23 cellular contexts compared by ENCODE assay signal in the genomic region with DNA sequence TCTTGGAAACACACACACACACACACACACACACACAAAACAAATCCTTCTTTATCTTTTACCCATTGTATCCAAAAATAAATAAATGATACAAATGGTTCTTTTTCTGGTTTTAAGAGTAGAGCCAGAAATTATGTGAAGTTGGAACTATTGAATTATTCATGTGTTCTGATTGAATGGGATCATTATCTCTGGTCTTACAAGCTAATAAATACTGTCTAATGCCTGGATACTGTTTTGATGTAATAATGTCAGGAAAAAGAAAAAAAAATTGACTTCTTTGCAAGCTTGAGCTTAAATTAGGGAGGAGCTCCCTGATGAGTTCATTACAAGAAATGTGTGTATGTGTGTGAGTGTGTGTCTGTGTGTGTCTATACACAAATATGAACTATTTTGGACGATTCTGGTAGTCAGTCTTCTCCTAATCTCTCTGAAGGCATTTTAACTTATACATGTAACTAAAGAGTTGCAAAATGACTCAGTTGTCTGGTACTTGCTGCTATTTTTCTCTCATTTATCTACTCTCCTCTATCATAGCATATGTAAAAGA.
"Had no signal": no experiment of that assay in that cellular context is flagged by ENCODE, and none has a peak within 500 bp of the region (broad histone marks: within the 10 kb centered on the region; RNA-seq: fewer than 3 reads in every experiment).

No MANE protein-coding gene starts in this region.

- H3K9me3 Mint-ChIP-seq: dendritic cell treated with granulocyte-macrophage colony-stimulating factor and Interleukin-4, amounts not matched to agents 40 ng/mL and 50 ng/mL, for 4 days; stimulated activated naive CD8-positive, alpha-beta T cell treated with anti-CD3 and anti-CD28 coated beads, Interleukin-15, amount 100 ng/mL, for 72 hours had no signal

- H3K9me3 ChIP-seq: esophagus muscularis mucosa, ovary, right lobe of liver, thoracic aorta, upper lobe of right lung had no signal

- H3K4me1 ChIP-seq: esophagus muscularis mucosa, left lung, right lobe of liver, upper lobe of right lung had no signal

- H3K4me1 Mint-ChIP-seq: activated naive CD8-positive, alpha-beta T cell treated with anti-CD3 and anti-CD28 coated beads for 36 hours; activated T-helper 17 cell treated with anti-CD3 and anti-CD28 coated beads, Interleukin-2, amount 50 U/mL, for 72 hours; stimulated activated naive CD8-positive, alpha-beta T cell treated with anti-CD3 and anti-CD28 coated beads, Interleukin-15, amount 100 ng/mL, for 72 hours had no signal

- H3K4me3 ChIP-seq: esophagus muscularis mucosa, left lung, ovary, right lobe of liver, thoracic aorta, upper lobe of right lung had no signal

- H3K36me3 Mint-ChIP-seq: activated naive CD8-positive, alpha-beta T cell treated with anti-CD3 and anti-CD28 coated beads for 36 hours had no signal

- H3K4me3 Mint-ChIP-seq: activated naive CD8-positive, alpha-beta T cell treated with anti-CD3 and anti-CD28 coated beads for 36 hours; activated T-helper 17 cell treated with anti-CD3 and anti-CD28 coated beads, Interleukin-2, amount 50 U/mL, for 72 hours; dendritic cell treated with granulocyte-macrophage colony-stimulating factor and Interleukin-4, amounts not matched to agents 40 ng/mL and 50 ng/mL, for 4 days; stimulated activated naive CD8-positive, alpha-beta T cell treated with anti-CD3 and anti-CD28 coated beads, Interleukin-15, amount 100 ng/mL, for 72 hours had no signal

- DNase-seq: activated CD4-positive, CD25-positive, alpha-beta regulatory T cell treated with anti-CD3 and anti-CD28 coated beads, Interleukin-2, amount 50 U/mL, for 72 hours; activated CD8-positive, alpha-beta memory T cell treated with anti-CD3 and anti-CD28 coated beads for 24 hours; activated naive CD4-positive, alpha-beta T cell; activated naive CD8-positive, alpha-beta T cell treated with anti-CD3 and anti-CD28 coated beads for 36 hours; brain microvascular endothelial cell; effector memory CD4-positive, alpha-beta T cell; kidney; left lung; ovary; right lobe of liver; small intestine; stimulated activated CD4-positive, alpha-beta T cell treated with anti-CD3 and anti-CD28 coated beads, Interleukin-15, amount 100 ng/mL, for 24 hours; stimulated activated CD4-positive, alpha-beta T cell treated with anti-CD3 and anti-CD28 coated beads, Interleukin-4, amount 100 ng/mL, for 1 hour; stimulated activated naive CD8-positive, alpha-beta T cell treated with anti-CD3 and anti-CD28 coated beads, Interleukin-15, amount 100 ng/mL, for 72 hours; SW 1271; T-helper 2 cell; upper lobe of right lung had no signal

- FAIRE-seq: endothelial cell of umbilical vein, kidney, small intestine had no signal

- H3K27ac Mint-ChIP-seq: activated naive CD8-positive, alpha-beta T cell treated with anti-CD3 and anti-CD28 coated beads for 36 hours; activated T-helper 17 cell treated with anti-CD3 and anti-CD28 coated beads, Interleukin-2, amount 50 U/mL, for 72 hours; dendritic cell treated with granulocyte-macrophage colony-stimulating factor and Interleukin-4, amounts not matched to agents 40 ng/mL and 50 ng/mL, for 4 days; stimulated activated naive CD8-positive, alpha-beta T cell treated with anti-CD3 and anti-CD28 coated beads, Interleukin-15, amount 100 ng/mL, for 72 hours had no signal

- H3K27me3 Mint-ChIP-seq: activated naive CD8-positive, alpha-beta T cell treated with anti-CD3 and anti-CD28 coated beads for 36 hours; activated T-helper 17 cell treated with anti-CD3 and anti-CD28 coated beads, Interleukin-2, amount 50 U/mL, for 72 hours; dendritic cell treated with granulocyte-macrophage colony-stimulating factor and Interleukin-4, amounts not matched to agents 40 ng/mL and 50 ng/mL, for 4 days; stimulated activated naive CD8-positive, alpha-beta T cell treated with anti-CD3 and anti-CD28 coated beads, Interleukin-15, amount 100 ng/mL, for 72 hours had no signal

- H3K27me3 ChIP-seq: brain microvascular endothelial cell, esophagus muscularis mucosa, left lung, ovary, right lobe of liver, upper lobe of right lung had no signal

- ATAC-seq: activated T-helper 17 cell treated with anti-CD3 and anti-CD28 coated beads, Interleukin-2, amount 50 U/mL, for 72 hours; left lung; right lobe of liver; stimulated activated naive CD8-positive, alpha-beta T cell treated with anti-CD3 and anti-CD28 coated beads, Interleukin-15, amount 100 ng/mL, for 72 hours; upper lobe of right lung had no signal

- H3K27ac ChIP-seq: brain microvascular endothelial cell, esophagus muscularis mucosa, left lung, ovary, right lobe of liver, thoracic aorta, upper lobe of right lung, VCaP had no signal

- H3K36me3 ChIP-seq: brain microvascular endothelial cell, esophagus muscularis mucosa, left lung, ovary, right lobe of liver, thoracic aorta, upper lobe of right lung had no signal
